19 cellular contexts compared by ENCODE assay signal in genomic region chr2:134280231-134280630, GRCh38. TPM values are rescaled to one million over a fixed set of nuclear protein-coding genes. Genes with fewer than 3 reads are reported as not detected.
DNase-seq lines count a peak whose midpoint lies in the region; ATAC-seq, FAIRE-seq and TF ChIP-seq lines count a peak whose summit lies in the region.
"Had no signal": no experiment of that assay in that cellular context is flagged by ENCODE, and none has a peak within 500 bp of the region (broad histone marks: within the 10 kb centered on the region; RNA-seq: fewer than 3 reads in every experiment).

No MANE protein-coding gene starts in this region.

- intact Hi-C loops in cardiac septum (cut with DNase I) (no loop called here), right lobe of liver (cut with DNase I) (no loop called here)

- H3K36me3 Mint-ChIP-seq in stimulated activated naive B cell treated with anti-CD40 and anti-IgM and Interleukin-4, amounts not matched to agents 10 μg/mL and 1 μg/mL and 100 μg/mL, for 72 hours = peaks cover 26 to 39% of the 10 kb centered on the region in 2 donors

- peak; percentile 61 for FAIRE-seq in GM12892 (lab: Jason Lieb, UNC)

- H3K27me3 Mint-ChIP-seq in stimulated activated naive B cell treated with anti-CD40 and anti-IgM and Interleukin-4, amounts not matched to agents 10 μg/mL and 1 μg/mL and 100 μg/mL, for 72 hours = no peaks in the 10 kb centered on the region

- TF ChIP-seq CTCF in cardiac muscle cell (IDR thresholded peaks at IDR 0.05; ENCODE audit: low read depth, low read length) (no peak), WERI-Rb-1 (IDR thresholded peaks at IDR 0.05; ENCODE audit: low read depth, low read length) (no peak), right lobe of liver (IDR thresholded peaks at IDR 0.05) (no peak)

- H3K27ac ChIP-seq in cardiac muscle cell (peak overlapping the region; percentile 58), WERI-Rb-1 (peak overlapping the region; percentile 71), right lobe of liver (no peak overlapping the region)
- H3K27ac ChIP-seq: PC-9 had no signal

- ATAC-seq in stimulated activated naive B cell treated with anti-CD40 and anti-IgM and Interleukin-4, amounts not matched to agents 10 μg/mL and 1 μg/mL and 100 μg/mL, for 72 hours (replicated peaks) = no peak
- no peak for ATAC-seq in right lobe of liver
- ATAC-seq: GM23338, HCT116 had no signal

- no CpG with 5 or more reads among the region's 5 CpGs for WGBS in right lobe of liver (ENCODE audit: insufficient coverage, low coverage, low lambda C conversion rate, missing lambda C conversion rate)

- TF ChIP-seq POLR2A in GM12892 (IDR thresholded peaks at IDR 0.05; ENCODE audit: low read depth, low read length) = no peak
- TF ChIP-seq POLR2A in right lobe of liver (IDR thresholded peaks at IDR 0.05) = no peak

- H3K4me3 ChIP-seq in cardiac muscle cell = no peak overlapping the region
- H3K4me3 ChIP-seq in WERI-Rb-1 (ENCODE audit: low read depth, low read length) = no peak overlapping the region
- H3K4me3 ChIP-seq in right lobe of liver = no peak overlapping the region
- H3K4me3 ChIP-seq: GM23338, PC-9 had no signal

- peak overlapping the region; percentile 73 for H3K27ac Mint-ChIP-seq in stimulated activated naive B cell treated with anti-CD40 and anti-IgM and Interleukin-4, amounts not matched to agents 10 μg/mL and 1 μg/mL and 100 μg/mL, for 72 hours
- H3K27ac Mint-ChIP-seq: GM23338 had no signal

- peaks cover 58 to 91% of the 10 kb centered on the region in 2 donors for H3K4me1 Mint-ChIP-seq in stimulated activated naive B cell treated with anti-CD40 and anti-IgM and Interleukin-4, amounts not matched to agents 10 μg/mL and 1 μg/mL and 100 μg/mL, for 72 hours

- H3K4me1 ChIP-seq in cardiac muscle cell (ENCODE audit: low read depth) = peaks cover 26% of the 10 kb centered on the region
- H3K4me1 ChIP-seq in right lobe of liver = no peaks in the 10 kb centered on the region

- H3K9me3 Mint-ChIP-seq in stimulated activated naive B cell treated with anti-CD40 and anti-IgM and Interleukin-4, amounts not matched to agents 10 μg/mL and 1 μg/mL and 100 μg/mL, for 72 hours = peaks cover 10 to 13% of the 10 kb centered on the region in 2 donors
- H3K9me3 Mint-ChIP-seq: GM23338 had no signal

- H3K36me3 ChIP-seq in cardiac muscle cell (no peaks in the 10 kb centered on the region), WERI-Rb-1 (peaks cover 5% of the 10 kb centered on the region; the same call in 1 of the 2 replicates), right lobe of liver (no peaks in the 10 kb centered on the region)

- H3K4me3 Mint-ChIP-seq in stimulated activated naive B cell treated with anti-CD40 and anti-IgM and Interleukin-4, amounts not matched to agents 10 μg/mL and 1 μg/mL and 100 μg/mL, for 72 hours = no peak overlapping the region
- H3K4me3 Mint-ChIP-seq: GM23338 had no signal

- DNase-seq in cardiac muscle cell (ENCODE audit: low read depth in 1 of 2, low spot score in 1 of 2) = no peak
- DNase-seq in cardiac septum (ENCODE audit: low spot score) = no peak
- no peak for DNase-seq in GM12892 (ENCODE audit: insufficient read length)
- DNase-seq in WERI-Rb-1 = peak; percentile 75
- DNase-seq in stimulated activated naive B cell treated with anti-CD40 and anti-IgM and Interleukin-4, amounts not matched to agents 10 μg/mL and 1 μg/mL and 100 μg/mL, for 72 hours = no peak
- no peak for DNase-seq in putamen (ENCODE audit: low spot score)
- DNase-seq in central memory CD4-positive, alpha-beta T cell = no peak
- no peak for DNase-seq in right lobe of liver
- DNase-seq: 8988T, EL, Kasumi-1, MM.1S, NCI-H1105, NCI-H187 treated with DMSO at 0.1 percent for 48 hours, NCI-H446 treated with DMSO at 0.1 percent for 48 hours, PC-9, SW 1271 had no signal

- no peaks in the 10 kb centered on the region for H3K27me3 ChIP-seq in cardiac muscle cell
- no peaks in the 10 kb centered on the region for H3K27me3 ChIP-seq in WERI-Rb-1 (ENCODE audit: insufficient read depth, low read depth, severe bottlenecking)
- no peaks in the 10 kb centered on the region for H3K27me3 ChIP-seq in right lobe of liver

- no peaks in the 10 kb centered on the region for H3K9me3 ChIP-seq in cardiac muscle cell (ENCODE audit: low read depth)
- no peaks in the 10 kb centered on the region for H3K9me3 ChIP-seq in WERI-Rb-1 (ENCODE audit: severe bottlenecking)
- H3K9me3 ChIP-seq in right lobe of liver = no peaks in the 10 kb centered on the region

RNA-seq across cellular contexts. Expression of gene MGAT5, which starts 26.4 kb away (rescaled TPM):
- 56.3 and 66.8 TPM in 2 replicates for total RNA-seq in cardiac muscle cell
- 12.5 and 14.0 TPM in 2 replicates for polyA plus RNA-seq in cardiac muscle cell
- 75.3 TPM for total RNA-seq in cardiac septum
- polyA plus RNA-seq in GM12892 (2012; ENCODE audit: missing spikeins) = 23.7 TPM
- total RNA-seq in right lobe of liver = 10 to 100 TPM in 3 of 6 experiments, 1 to 10 TPM in 3; 4.5 to 16.0 (median 10.0) TPM

Comparison
In these comparisons a context has a peak if more than half of its experiments do, and no peak if none do; other contexts are left out.
1. H3K27ac ChIP-seq: peak in cardiac muscle cell (single experiment) and WERI-Rb-1 (single experiment); none in right lobe of liver (0 of 3).